In the genomic region with DNA sequence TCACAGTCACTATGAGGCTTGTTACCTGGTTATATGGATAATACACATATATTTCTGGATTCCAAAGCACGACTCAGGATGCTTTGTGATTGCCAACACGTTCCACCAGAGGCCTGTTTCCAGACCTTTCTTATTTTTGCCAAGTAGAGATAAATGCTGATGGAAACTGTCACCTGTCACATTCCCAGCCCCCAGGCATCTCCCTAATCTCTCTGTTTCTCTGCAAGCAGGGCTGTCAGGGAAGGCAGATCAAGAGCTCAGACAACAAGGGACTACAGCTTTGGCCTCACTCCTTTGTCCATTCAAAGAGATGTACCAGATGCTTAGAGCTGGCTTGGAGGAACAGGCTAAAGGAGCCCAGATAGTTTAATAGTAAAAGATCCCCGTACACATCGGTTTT, we compare ENCODE assay signal across 14 cellular contexts.
"Had no signal": no experiment of that assay in that cellular context is flagged by ENCODE, and none has a peak within 500 bp of the region (broad histone marks: within the 10 kb centered on the region; RNA-seq: fewer than 3 reads in every experiment).

No MANE protein-coding gene starts in this region.

- H3K27me3 ChIP-seq: esophagus muscularis mucosa, gastrocnemius medialis, pancreas had no signal

- ATAC-seq: effector memory CD8-positive, alpha-beta T cell; gastrocnemius medialis; left colon; mucosa of descending colon; naive thymus-derived CD8-positive, alpha-beta T cell; pancreas; right cardiac atrium had no signal

- H3K27ac ChIP-seq: epithelial cell of prostate, esophagus muscularis mucosa, gastrocnemius medialis, pancreas had no signal

- H3K4me1 ChIP-seq: esophagus muscularis mucosa, gastrocnemius medialis, pancreas had no signal

- H3K4me3 ChIP-seq: esophagus muscularis mucosa, gastrocnemius medialis, mucosa of descending colon, pancreas had no signal

- DNase-seq: effector memory CD8-positive, alpha-beta T cell; gastrocnemius medialis; glutamatergic neuron; left colon; mucosa of descending colon; naive thymus-derived CD8-positive, alpha-beta T cell; occipital lobe; pancreas; right cardiac atrium; small intestine; stimulated activated CD4-positive, alpha-beta T cell treated with anti-CD3 and anti-CD28 coated beads, Interleukin-2, amount 100 ng/mL, for 48 hours; stimulated activated naive CD4-positive, alpha-beta T cell treated with Interleukin-2 at 50 U/mL for 16 hours had no signal

- H3K9me3 ChIP-seq: esophagus muscularis mucosa, gastrocnemius medialis, mucosa of descending colon, pancreas had no signal

- H3K36me3 ChIP-seq: esophagus muscularis mucosa, gastrocnemius medialis, pancreas had no signal
